10 cellular contexts compared by ENCODE assay signal in the genomic region with DNA sequence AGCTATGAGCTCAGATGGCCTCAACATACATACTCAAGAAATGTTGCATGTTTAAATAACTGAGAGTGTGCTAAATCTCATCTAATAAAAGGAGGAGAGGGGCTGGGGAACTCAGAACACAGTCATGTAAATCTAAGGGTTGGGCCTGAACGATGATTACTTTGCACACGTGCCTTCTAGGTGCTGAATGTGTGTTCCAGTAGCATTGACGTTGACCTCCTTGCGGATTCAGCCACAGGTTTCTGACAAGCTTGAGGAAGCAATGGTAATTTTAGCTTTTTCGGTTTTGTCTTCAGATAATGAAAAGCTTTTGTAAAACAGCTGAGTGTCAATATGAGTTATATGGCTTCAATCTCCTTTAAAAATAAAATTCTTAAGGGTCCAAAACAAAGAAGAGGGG. TPM values are rescaled to one million over a fixed set of nuclear protein-coding genes. Genes with fewer than 3 reads are reported as not detected.
A peak's percentile ranks its signal among the peaks of the same experiment; 100 is the strongest.
DNase-seq lines count a peak whose midpoint lies in the region; ATAC-seq and TF ChIP-seq lines count a peak whose summit lies in the region.
"Not testable (repeated sequence)": the region's sequence is repeated elsewhere in the genome, so short reads cannot be mapped to it uniquely, and the experiment has no call there.
"Had no signal": no experiment of that assay in that cellular context is flagged by ENCODE, and none has a peak within 500 bp of the region (broad histone marks: within the 10 kb centered on the region; RNA-seq: fewer than 3 reads in every experiment).

No MANE protein-coding gene starts in this region.

- H3K36me3 ChIP-seq in CD8-positive, alpha-beta T cell (ENCODE audit: insufficient read depth, low read length); naive thymus-derived CD4-positive, alpha-beta T cell (ENCODE audit: control insufficient read depth in 2 of 3, insufficient read depth in 3 of 3, low read length in 3 of 3): not testable (repeated sequence)

- H3K27me3 Mint-ChIP-seq in CD8-positive, alpha-beta T cell (ENCODE audit: low read depth); HFFc6 (ENCODE audit: insufficient read depth); T-helper 2 cell treated with Interferon-gamma antibody and Interleukin-4, amounts not matched to agents 5 μg/mL and 100 μg/mL, for 36 hours (ENCODE audit: low read depth); activated T-helper 1 cell treated with anti-CD3 and anti-CD28 coated beads, Interleukin-12 subunit alpha, Interleukin-12 subunit beta, Interleukin-2, Interleukin-4 antibody, amounts not matched to agents 30 ng/mL and 10 ng/mL and 1 ng/mL, durations not matched to agents 14 hours and 24 hours and 36 hours (ENCODE audit: insufficient read depth): not testable (repeated sequence)
- H3K27me3 Mint-ChIP-seq in central memory CD8-positive, alpha-beta T cell = peaks cover 12% of the 10 kb centered on the region
- H3K27me3 Mint-ChIP-seq in naive thymus-derived CD4-positive, alpha-beta T cell = peaks cover 0 to 15% (median 8%) of the 10 kb centered on the region in 5 donors
- peaks cover 17% of the 10 kb centered on the region for H3K27me3 Mint-ChIP-seq in stimulated activated naive CD8-positive, alpha-beta T cell treated with anti-CD3 and anti-CD28 coated beads, Interleukin-15, Interleukin-2, amounts not matched to agents 100 ng/mL and 50 ng/mL, for 24 hours

- H3K27ac Mint-ChIP-seq in CD8-positive, alpha-beta T cell; HFFc6; T-helper 2 cell treated with Interferon-gamma antibody and Interleukin-4, amounts not matched to agents 5 μg/mL and 100 μg/mL, for 36 hours; activated T-helper 1 cell treated with anti-CD3 and anti-CD28 coated beads, Interleukin-12 subunit alpha, Interleukin-12 subunit beta, Interleukin-2, Interleukin-4 antibody, amounts not matched to agents 30 ng/mL and 10 ng/mL and 1 ng/mL, durations not matched to agents 14 hours and 24 hours and 36 hours; central memory CD8-positive, alpha-beta T cell (ENCODE audit: low read depth); naive thymus-derived CD4-positive, alpha-beta T cell; stimulated activated naive CD8-positive, alpha-beta T cell treated with anti-CD3 and anti-CD28 coated beads, Interleukin-15, Interleukin-2, amounts not matched to agents 100 ng/mL and 50 ng/mL, for 24 hours: not testable (repeated sequence)

- not testable (repeated sequence) for H3K27ac ChIP-seq in CD8-positive, alpha-beta T cell (ENCODE audit: low read depth, low read length); naive thymus-derived CD4-positive, alpha-beta T cell (ENCODE audit: low read depth, low read length)

- not testable (repeated sequence) for H3K36me3 Mint-ChIP-seq in CD8-positive, alpha-beta T cell; HFFc6 (ENCODE audit: low read depth); T-helper 2 cell treated with Interferon-gamma antibody and Interleukin-4, amounts not matched to agents 5 μg/mL and 100 μg/mL, for 36 hours (ENCODE audit: low read depth); activated T-helper 1 cell treated with anti-CD3 and anti-CD28 coated beads, Interleukin-12 subunit alpha, Interleukin-12 subunit beta, Interleukin-2, Interleukin-4 antibody, amounts not matched to agents 30 ng/mL and 10 ng/mL and 1 ng/mL, durations not matched to agents 14 hours and 24 hours and 36 hours (ENCODE audit: low read depth); central memory CD8-positive, alpha-beta T cell (ENCODE audit: insufficient read depth); naive thymus-derived CD4-positive, alpha-beta T cell; stimulated activated naive CD8-positive, alpha-beta T cell treated with anti-CD3 and anti-CD28 coated beads, Interleukin-15, Interleukin-2, amounts not matched to agents 100 ng/mL and 50 ng/mL, for 24 hours (ENCODE audit: low read depth)

- intact Hi-C loops in CD8-positive, alpha-beta T cell (cut with DNase I, micrococcal nuclease); naive thymus-derived CD4-positive, alpha-beta T cell (cut with micrococcal nuclease): not testable (repeated sequence)
- intact Hi-C loops in activated T-helper 1 cell treated with anti-CD3 and anti-CD28 coated beads, Interleukin-12 subunit alpha, Interleukin-12 subunit beta, Interleukin-2, Interleukin-4 antibody, amounts not matched to agents 30 ng/mL and 10 ng/mL and 1 ng/mL, durations not matched to agents 14 hours and 24 hours and 36 hours (cut with micrococcal nuclease) = loop anchor here (10.0 kb wide), 2 partner anchors 49 to 319 kb away; a partner anchor contains a TSS

- not testable (repeated sequence) for TF ChIP-seq CTCF in CD8-positive, alpha-beta T cell (IDR thresholded peaks at IDR 0.05); HFFc6 (IDR thresholded peaks at IDR 0.05)

- not testable (repeated sequence) for H3K9me3 ChIP-seq in CD8-positive, alpha-beta T cell (ENCODE audit: low read length); naive thymus-derived CD4-positive, alpha-beta T cell (ENCODE audit: control insufficient read depth in 2 of 3, low read length in 3 of 3)

- not testable (repeated sequence) for ATAC-seq in CD8-positive, alpha-beta T cell; central memory CD8-positive, alpha-beta T cell (replicated peaks; ENCODE audit: extremely low read depth, poor library complexity, severe bottlenecking); naive thymus-derived CD4-positive, alpha-beta T cell

- H3K4me3 ChIP-seq in CD8-positive, alpha-beta T cell (ENCODE audit: low read depth, low read length); naive thymus-derived CD4-positive, alpha-beta T cell (ENCODE audit: low read length): not testable (repeated sequence)

- not testable (repeated sequence) for DNase-seq in CD8-positive, alpha-beta T cell; HFFc6; T-helper 2 cell treated with Interferon-gamma antibody and Interleukin-4, amounts not matched to agents 5 μg/mL and 100 μg/mL, for 36 hours (ENCODE audit: low spot score); activated T-helper 1 cell treated with anti-CD3 and anti-CD28 coated beads, Interleukin-12 subunit alpha, Interleukin-12 subunit beta, Interleukin-2, Interleukin-4 antibody, amounts not matched to agents 30 ng/mL and 10 ng/mL and 1 ng/mL, durations not matched to agents 14 hours and 24 hours and 36 hours (ENCODE audit: low spot score); central memory CD8-positive, alpha-beta T cell (ENCODE audit: low spot score in 2 of 2); naive thymus-derived CD4-positive, alpha-beta T cell
- peak; percentile 5 for DNase-seq in NCI-H748 (lab: John Stamatoyannopoulos, UW; ENCODE audit: unreplicated experiment)

- POLR2A ChIA-PET in CD8-positive, alpha-beta T cell (lab: Charles Lee); naive thymus-derived CD4-positive, alpha-beta T cell (lab: Charles Lee): not testable (repeated sequence)

- H3K4me1 ChIP-seq in CD8-positive, alpha-beta T cell (ENCODE audit: insufficient read depth, low read length); naive thymus-derived CD4-positive, alpha-beta T cell (ENCODE audit: control insufficient read depth in 2 of 2, insufficient read depth in 2 of 2, low read length in 2 of 2): not testable (repeated sequence)

- peak overlapping the region; percentile 75 for H3K4me3 Mint-ChIP-seq in CD8-positive, alpha-beta T cell
- H3K4me3 Mint-ChIP-seq in HFFc6 = peak overlapping the region; percentile 80; the same call in 1 of the 2 replicates
- H3K4me3 Mint-ChIP-seq in T-helper 2 cell treated with Interferon-gamma antibody and Interleukin-4, amounts not matched to agents 5 μg/mL and 100 μg/mL, for 36 hours = peak overlapping the region; percentile 85
- H3K4me3 Mint-ChIP-seq in activated T-helper 1 cell treated with anti-CD3 and anti-CD28 coated beads, Interleukin-12 subunit alpha, Interleukin-12 subunit beta, Interleukin-2, Interleukin-4 antibody, amounts not matched to agents 30 ng/mL and 10 ng/mL and 1 ng/mL, durations not matched to agents 14 hours and 24 hours and 36 hours = peak overlapping the region; percentile 86
- H3K4me3 Mint-ChIP-seq in central memory CD8-positive, alpha-beta T cell = peak overlapping the region; percentile 86
- H3K4me3 Mint-ChIP-seq in naive thymus-derived CD4-positive, alpha-beta T cell = peak overlapping the region in 8 of 10 donors; percentile 45 to 82 (median 79)
- peak overlapping the region; percentile 77 for H3K4me3 Mint-ChIP-seq in stimulated activated naive CD8-positive, alpha-beta T cell treated with anti-CD3 and anti-CD28 coated beads, Interleukin-15, Interleukin-2, amounts not matched to agents 100 ng/mL and 50 ng/mL, for 24 hours

- not testable (repeated sequence) for H3K27me3 ChIP-seq in CD8-positive, alpha-beta T cell (ENCODE audit: insufficient read depth, low read length); naive thymus-derived CD4-positive, alpha-beta T cell (ENCODE audit: control insufficient read depth in 2 of 2, insufficient read depth in 2 of 2, low read length in 2 of 2)

- CTCF ChIA-PET in CD8-positive, alpha-beta T cell (lab: Charles Lee); naive thymus-derived CD4-positive, alpha-beta T cell (lab: Charles Lee): not testable (repeated sequence)

- not testable (repeated sequence) for H3K4me1 Mint-ChIP-seq in CD8-positive, alpha-beta T cell (ENCODE audit: low read depth); HFFc6 (ENCODE audit: low read depth); T-helper 2 cell treated with Interferon-gamma antibody and Interleukin-4, amounts not matched to agents 5 μg/mL and 100 μg/mL, for 36 hours (ENCODE audit: low read depth); activated T-helper 1 cell treated with anti-CD3 and anti-CD28 coated beads, Interleukin-12 subunit alpha, Interleukin-12 subunit beta, Interleukin-2, Interleukin-4 antibody, amounts not matched to agents 30 ng/mL and 10 ng/mL and 1 ng/mL, durations not matched to agents 14 hours and 24 hours and 36 hours (ENCODE audit: low read depth); central memory CD8-positive, alpha-beta T cell; naive thymus-derived CD4-positive, alpha-beta T cell; stimulated activated naive CD8-positive, alpha-beta T cell treated with anti-CD3 and anti-CD28 coated beads, Interleukin-15, Interleukin-2, amounts not matched to agents 100 ng/mL and 50 ng/mL, for 24 hours (ENCODE audit: low read depth)

- H3K9me3 Mint-ChIP-seq in CD8-positive, alpha-beta T cell; HFFc6; T-helper 2 cell treated with Interferon-gamma antibody and Interleukin-4, amounts not matched to agents 5 μg/mL and 100 μg/mL, for 36 hours; activated T-helper 1 cell treated with anti-CD3 and anti-CD28 coated beads, Interleukin-12 subunit alpha, Interleukin-12 subunit beta, Interleukin-2, Interleukin-4 antibody, amounts not matched to agents 30 ng/mL and 10 ng/mL and 1 ng/mL, durations not matched to agents 14 hours and 24 hours and 36 hours; central memory CD8-positive, alpha-beta T cell; naive thymus-derived CD4-positive, alpha-beta T cell; stimulated activated naive CD8-positive, alpha-beta T cell treated with anti-CD3 and anti-CD28 coated beads, Interleukin-15, Interleukin-2, amounts not matched to agents 100 ng/mL and 50 ng/mL, for 24 hours: not testable (repeated sequence)

RNA-seq across cellular contexts. Expression of a gene that starts 29.6 kb away (rescaled TPM):
- total RNA-seq in CD8-positive, alpha-beta T cell = not detected
- total RNA-seq in HFFc6 (2021; fragmentation: NEBNext Ultra II Directional; extraction: Animal tissue kit (Norgen Biotek cat#: 25700)) = 1 to 10 TPM; 1.4 to 3.2 (median 2.7) TPM
- not detected in 2 replicates for total RNA-seq in activated T-helper 1 cell treated with anti-CD3 and anti-CD28 coated beads, Interleukin-12 subunit alpha, Interleukin-12 subunit beta, Interleukin-2, Interleukin-4 antibody, amounts not matched to agents 30 ng/mL and 10 ng/mL and 1 ng/mL, durations not matched to agents 14 hours and 24 hours and 36 hours
- under 1 TPM in 1 of 5 experiments, not detected in 4; 0.46 TPM for total RNA-seq in naive thymus-derived CD4-positive, alpha-beta T cell
- not detected for polyA plus RNA-seq in naive thymus-derived CD4-positive, alpha-beta T cell
- total RNA-seq: GM12878 had no signal
- polyA plus RNA-seq: CD14-positive monocyte had no signal

RNA-seq across cellular contexts. Expression of a gene that starts 53.1 kb away (rescaled TPM):
- total RNA-seq in CD8-positive, alpha-beta T cell = 10 to 100 TPM; 13.3 to 14.7 TPM
- 1 to 10 TPM; 8.2 to 9.7 (median 8.4) TPM for total RNA-seq in HFFc6 (2021; fragmentation: NEBNext Ultra II Directional; extraction: Animal tissue kit (Norgen Biotek cat#: 25700))
- 6.0 and 6.2 TPM in 2 replicates for total RNA-seq in activated T-helper 1 cell treated with anti-CD3 and anti-CD28 coated beads, Interleukin-12 subunit alpha, Interleukin-12 subunit beta, Interleukin-2, Interleukin-4 antibody, amounts not matched to agents 30 ng/mL and 10 ng/mL and 1 ng/mL, durations not matched to agents 14 hours and 24 hours and 36 hours
- 10 to 100 TPM in 3 of 5 experiments, 1 to 10 TPM in 2; 8.2 to 13.1 (median 12.3) TPM for total RNA-seq in naive thymus-derived CD4-positive, alpha-beta T cell
- 10 to 100 TPM; 13.0 to 14.6 TPM for polyA plus RNA-seq in naive thymus-derived CD4-positive, alpha-beta T cell
